Comparison of ENCODE assay signal across 2 cellular contexts in genomic region chr2:44656460-44656859, GRCh38.
TF ChIP-seq lines count a peak whose summit lies in the region.

No MANE protein-coding gene starts in this region.

TF ChIP-seq in GM23338, 12 proteins besides CTCF, POLR2A, EP300 and RAD21 (continued from another document):
- TF ChIP-seq ZNF462 (CRISPR knock-in tag; IDR thresholded peaks at IDR 0.05) (no peak), CREB1 (CRISPR knock-in tag; IDR thresholded peaks at IDR 0.05; ENCODE audit: low read depth) (no peak), POLR2AphosphoS5 (IDR thresholded peaks at IDR 0.05; ENCODE audit: low read depth) (no peak), ZNF331 (CRISPR knock-in tag; IDR thresholded peaks at IDR 0.05; ENCODE audit: low read depth) (no peak)

TF ChIP-seq in H1, 55 proteins besides CTCF, POLR2A, EP300 and RAD21 (continued from another document):
- no peak for TF ChIP-seq ATF3 (IDR thresholded peaks at IDR 0.05; ENCODE audit: insufficient read depth, low read depth, low read length)
- no peak for TF ChIP-seq CBX8 (IDR thresholded peaks at IDR 0.05; ENCODE audit: borderline replicate concordance, low read depth, low read length)
